14 cellular contexts compared by ENCODE assay signal in genomic region chr13:85379433-85379832, GRCh38.
A peak's percentile ranks its signal among the peaks of the same experiment; 100 is the strongest.
DNase-seq lines count a peak whose midpoint lies in the region; ATAC-seq, FAIRE-seq and TF ChIP-seq lines count a peak whose summit lies in the region.
"Had no signal": no experiment of that assay in that cellular context is flagged by ENCODE, and none has a peak within 500 bp of the region (broad histone marks: within the 10 kb centered on the region; RNA-seq: fewer than 3 reads in every experiment).

No MANE protein-coding gene starts in this region.

- no peak for DNase-seq in CD8-positive, alpha-beta T cell
- peak; percentile 47 for DNase-seq in HT1080 (ENCODE audit: low read depth)
- DNase-seq in SK-MEL-5 (ENCODE audit: low read depth, low spot score) = peak; percentile 2
- DNase-seq in keratinocyte (ENCODE audit: low read depth, low spot score) = no peak
- no peak for DNase-seq in activated CD4-positive, CD25-positive, alpha-beta regulatory T cell treated with anti-CD3 and anti-CD28 coated beads, Interleukin-2, amount 50 U/mL, for 72 hours
- no peak for DNase-seq in AG20443 (ENCODE audit: low spot score)
- DNase-seq: activated naive CD4-positive, alpha-beta T cell treated with Interleukin-2 at 50 U/mL for 16 hours; body of pancreas; GDM1; KG1; NCI-H1930; NCI-H69 had no signal

- TF ChIP-seq CTCF in CD8-positive, alpha-beta T cell (IDR thresholded peaks at IDR 0.05) = no peak
- TF ChIP-seq CTCF in keratinocyte (optimal IDR thresholded peaks at IDR 0.05 in 1 of 3, IDR thresholded peaks at IDR 0.05 in 1 of 3, conservative IDR thresholded peaks at IDR 0.05 in 1 of 3; ENCODE audit: extremely low read depth in 1 of 3, insufficient read depth in 2 of 3, low read length in 3 of 3) = no peak

- H3K79me2 ChIP-seq in keratinocyte (ENCODE audit: control insufficient read depth, insufficient read depth, low read length) = no peaks in the 10 kb centered on the region

- no peaks in the 10 kb centered on the region for H4K20me1 ChIP-seq in keratinocyte (ENCODE audit: control insufficient read depth, extremely low read depth, insufficient read depth, low read length)

- H3K27me3 Mint-ChIP-seq in CD8-positive, alpha-beta T cell (ENCODE audit: low read depth) = no peaks in the 10 kb centered on the region
- H3K27me3 Mint-ChIP-seq: progenitor cell of endocrine pancreas had no signal

- no peak overlapping the region for H3K9ac ChIP-seq in keratinocyte (ENCODE audit: control insufficient read depth, extremely low read depth, insufficient read depth, low read length)

- no peak overlapping the region for H3K4me3 ChIP-seq in CD8-positive, alpha-beta T cell (ENCODE audit: low read depth, low read length)
- H3K4me3 ChIP-seq in keratinocyte (ENCODE audit: control insufficient read depth in 2 of 3, extremely low read depth in 1 of 3, insufficient read depth in 2 of 3, low read depth in 1 of 3, low read length in 3 of 3) = no peak overlapping the region
- H3K4me3 ChIP-seq: body of pancreas had no signal

- H3K36me3 Mint-ChIP-seq in CD8-positive, alpha-beta T cell = no peaks in the 10 kb centered on the region

- CTCF ChIA-PET in CD8-positive, alpha-beta T cell (lab: Charles Lee) = no interaction called here

- H3K9me3 ChIP-seq in CD8-positive, alpha-beta T cell (ENCODE audit: low read length) = no peaks in the 10 kb centered on the region
- H3K9me3 ChIP-seq in keratinocyte (ENCODE audit: control insufficient read depth, low read depth, low read length) = no peaks in the 10 kb centered on the region
- H3K9me3 ChIP-seq: body of pancreas had no signal

- H3K27ac ChIP-seq in CD8-positive, alpha-beta T cell (ENCODE audit: low read depth, low read length) = no peak overlapping the region
- H3K27ac ChIP-seq in keratinocyte (ENCODE audit: control insufficient read depth, insufficient read depth, low read length) = no peak overlapping the region
- H3K27ac ChIP-seq: body of pancreas had no signal

- H3K27me3 ChIP-seq in CD8-positive, alpha-beta T cell (ENCODE audit: insufficient read depth, low read length) = no peaks in the 10 kb centered on the region
- no peaks in the 10 kb centered on the region for H3K27me3 ChIP-seq in keratinocyte (ENCODE audit: control insufficient read depth, extremely low read depth, insufficient read depth, low read length)
- H3K27me3 ChIP-seq: body of pancreas had no signal

- no peaks in the 10 kb centered on the region for H3K9me3 Mint-ChIP-seq in CD8-positive, alpha-beta T cell

- POLR2A ChIA-PET in CD8-positive, alpha-beta T cell (lab: Charles Lee) = no interaction called here

- intact Hi-C loops in CD8-positive, alpha-beta T cell (cut with DNase I, micrococcal nuclease) = no loop called here

- peak overlapping the region; percentile 6 for H3K4me3 Mint-ChIP-seq in CD8-positive, alpha-beta T cell

- no peak for FAIRE-seq in keratinocyte (lab: Jason Lieb, UNC)

- no peaks in the 10 kb centered on the region for H3K9me1 ChIP-seq in keratinocyte (ENCODE audit: control insufficient read depth, extremely low read depth, insufficient read depth, low read length)

- H2AFZ ChIP-seq in keratinocyte (ENCODE audit: control insufficient read depth, low read length) = peak overlapping the region; percentile 16

- H3K4me2 ChIP-seq in keratinocyte (ENCODE audit: control insufficient read depth, extremely low read depth, insufficient read depth, low read depth, low read length) = no peak overlapping the region

- H3K4me1 ChIP-seq in CD8-positive, alpha-beta T cell (ENCODE audit: insufficient read depth, low read length) = no peaks in the 10 kb centered on the region
- H3K4me1 ChIP-seq in keratinocyte (ENCODE audit: control insufficient read depth, extremely low read depth, insufficient read depth, low read length) = peaks cover 5% of the 10 kb centered on the region
- H3K4me1 ChIP-seq: body of pancreas had no signal

- no peak overlapping the region for H3K27ac Mint-ChIP-seq in CD8-positive, alpha-beta T cell
- H3K27ac Mint-ChIP-seq: progenitor cell of endocrine pancreas had no signal

- H3K4me1 Mint-ChIP-seq in CD8-positive, alpha-beta T cell (ENCODE audit: low read depth) = peaks cover 5% of the 10 kb centered on the region

- no peak for ATAC-seq in CD8-positive, alpha-beta T cell
- no peak for ATAC-seq in GM19351 (IDR thresholded peaks at IDR 0.05; ENCODE audit: unreplicated experiment)
- ATAC-seq: body of pancreas had no signal

- dilution Hi-C loops in keratinocyte (cut with MboI; ENCODE audit: extremely low pct_ligation_motif_present, low sequenced_read_pairs) = no loop called here

- H3K36me3 ChIP-seq in CD8-positive, alpha-beta T cell (ENCODE audit: insufficient read depth, low read length) = no peaks in the 10 kb centered on the region
- no peaks in the 10 kb centered on the region for H3K36me3 ChIP-seq in keratinocyte (ENCODE audit: control insufficient read depth in 2 of 2, extremely low read depth in 1 of 2, insufficient read depth in 2 of 2, low read length in 2 of 2)

- in situ Hi-C loops in SK-MEL-5 (cut with HindIII; ENCODE audit: low pct_unique_long_range_greater_than_20kb, low sequenced_read_pairs) = no loop called here

Comparison
In these comparisons a context has a peak if more than half of its experiments do, and no peak if none do; other contexts are left out.
1. DNase-seq: peak in HT1080 (single experiment) and SK-MEL-5 (single experiment); none in CD8-positive, alpha-beta T cell (0 of 7), keratinocyte (single experiment), activated CD4-positive, CD25-positive, alpha-beta regulatory T cell treated with anti-CD3 and anti-CD28 coated beads, Interleukin-2, amount 50 U/mL, for 72 hours (single experiment) and AG20443 (single experiment).